In genomic region chr11:57276857-57277505, GRCh38 we compare ENCODE assay signal across 10 cellular contexts. TPM values are rescaled to one million over a fixed set of nuclear protein-coding genes. Genes with fewer than 3 reads are reported as not detected.
DNase-seq lines count a peak whose midpoint lies in the region; ATAC-seq and TF ChIP-seq lines count a peak whose summit lies in the region.
"Had no signal": no experiment of that assay in that cellular context is flagged by ENCODE, and none has a peak within 500 bp of the region (broad histone marks: within the 10 kb centered on the region; RNA-seq: fewer than 3 reads in every experiment).

No MANE protein-coding gene starts in this region.

- H3K9me3 Mint-ChIP-seq in osteocyte (ENCODE audit: unreplicated experiment) = peaks cover 4% of the 10 kb centered on the region

- H3K27ac Mint-ChIP-seq in osteocyte (ENCODE audit: unreplicated experiment) = peak overlapping the region; percentile 99
- H3K27ac Mint-ChIP-seq: CD4-positive, CD25-positive, alpha-beta regulatory T cell; IgD-negative memory B cell had no signal

- H3K4me3 Mint-ChIP-seq in osteocyte (ENCODE audit: unreplicated experiment) = no peak overlapping the region
- H3K4me3 Mint-ChIP-seq: CD4-positive, CD25-positive, alpha-beta regulatory T cell had no signal

- no peaks in the 10 kb centered on the region for H3K27me3 Mint-ChIP-seq in osteocyte (ENCODE audit: unreplicated experiment)

- H3K4me3 ChIP-seq in HL-60 (replicated peaks; ENCODE audit: insufficient read depth, low read length) (no peak overlapping the region), fibroblast of the aortic adventitia (ENCODE audit: low read depth, low read length) (no peak overlapping the region)

- no peak overlapping the region for H3K27ac ChIP-seq in HL-60 (replicated peaks)

- TF ChIP-seq CTCF in HL-60 (IDR thresholded peaks at IDR 0.05; ENCODE audit: insufficient read depth, low read length) = no peak
- TF ChIP-seq CTCF in fibroblast of the aortic adventitia (IDR thresholded peaks at IDR 0.05; ENCODE audit: insufficient read depth, low read length) = no peak
- TF ChIP-seq CTCF in osteocyte (IDR thresholded peaks at IDR 0.05) = no peak

- peaks cover 35% of the 10 kb centered on the region for H3K4me1 Mint-ChIP-seq in osteocyte (ENCODE audit: unreplicated experiment)

- peaks cover 2% of the 10 kb centered on the region for H3K36me3 Mint-ChIP-seq in osteocyte (ENCODE audit: unreplicated experiment)
- H3K36me3 Mint-ChIP-seq: CD4-positive, CD25-positive, alpha-beta regulatory T cell; IgD-negative memory B cell had no signal

- H3K27me3 ChIP-seq in HL-60 (ENCODE audit: insufficient read depth, poor library complexity, severe bottlenecking) = no peaks in the 10 kb centered on the region

- peak; percentile 22 to 35 for DNase-seq in HL-60 (ENCODE audit: low read depth in 1 of 2, low spot score in 1 of 2)
- peak; percentile 67 for DNase-seq in OCI-M1 (lab: John Stamatoyannopoulos, UW)
- DNase-seq in fibroblast of the aortic adventitia (ENCODE audit: low read depth) = peak; percentile 65
- no peak for DNase-seq in osteocyte (ENCODE audit: extremely low spot score, unreplicated experiment)
- DNase-seq in HPDE6-E6E7 (ENCODE audit: extremely low spot score) = no peak
- DNase-seq in islet precursor cell = no peak

- ATAC-seq in HG02852 (IDR thresholded peaks at IDR 0.05; ENCODE audit: unreplicated experiment) (no peak), GM18907 (IDR thresholded peaks at IDR 0.05; ENCODE audit: unreplicated experiment) (no peak)

RNA-seq across cellular contexts. Expression of gene APLNR, which starts 39.9 kb away (rescaled TPM):
- total RNA-seq in fibroblast of the aortic adventitia (ENCODE audit: low replicate concordance) (not detected in 2 replicates), osteocyte (not detected in 2 replicates)
- total RNA-seq: CD4-positive, CD25-positive, alpha-beta regulatory T cell had no signal

RNA-seq across cellular contexts. Expression of gene TNKS1BP1, which starts 47.8 kb away (rescaled TPM):
- total RNA-seq in fibroblast of the aortic adventitia (ENCODE audit: low replicate concordance) (70.0 and 108 TPM in 2 replicates), osteocyte (152 and 169 TPM in 2 replicates)

RNA-seq across cellular contexts. Expression of gene SSRP1, which starts 58.7 kb away (rescaled TPM):
- total RNA-seq in fibroblast of the aortic adventitia (ENCODE audit: low replicate concordance) (60.7 and 83.2 TPM in 2 replicates), osteocyte (97.4 and 99.4 TPM in 2 replicates)

Comparison
In these comparisons a context has a peak if more than half of its experiments do, and no peak if none do; other contexts are left out.
1. DNase-seq: peak in HL-60 (2 of 2), OCI-M1 (single experiment) and fibroblast of the aortic adventitia (single experiment); none in osteocyte (single experiment), HPDE6-E6E7 (single experiment) and islet precursor cell (single experiment).